Comparison of ENCODE assay signal across 20 cellular contexts in genomic region chr5:56564451-56565223, GRCh38.
A peak's percentile ranks its signal among the peaks of the same experiment; 100 is the strongest.
DNase-seq lines count a peak whose midpoint lies in the region; ATAC-seq and TF ChIP-seq lines count a peak whose summit lies in the region.
"Had no signal": no experiment of that assay in that cellular context is flagged by ENCODE, and none has a peak within 500 bp of the region (broad histone marks: within the 10 kb centered on the region; RNA-seq: fewer than 3 reads in every experiment).

No MANE protein-coding gene starts in this region.

- CTCF ChIA-PET in IMR-90 (lab: Yijun Ruan, JAX), result interaction anchor here (0.6 to 1.1 kb wide), 3 partner anchors 11 to 719 kb away, joined by 3 to 5 read pairs (median 3); no protein-coding TSS in a partner anchor

- H2BK5ac ChIP-seq in IMR-90 (ENCODE audit: low read depth, low read length, poor library complexity, severe bottlenecking), result no peak overlapping the region

- H3K4me2 ChIP-seq in BLaER1 (peak overlapping the region; percentile 93), IMR-90 (ENCODE audit: low read depth, low read length) (no peak overlapping the region), neural progenitor cell (no peak overlapping the region)
- H3K4me2 ChIP-seq: KMS-11 had no signal

- no peaks in the 10 kb centered on the region for H3K36me3 ChIP-seq in BLaER1
- no peaks in the 10 kb centered on the region for H3K36me3 ChIP-seq in IMR-90 (ENCODE audit: control insufficient read depth, insufficient read depth, low read length)
- no peaks in the 10 kb centered on the region for H3K36me3 ChIP-seq in neural progenitor cell
- H3K36me3 ChIP-seq: neutrophil, spleen had no signal

- peak overlapping the region; percentile 41; the same call in 1 of the 2 replicates for H3K4me3 ChIP-seq in BLaER1
- no peak overlapping the region for H3K4me3 ChIP-seq in IMR-90 (ENCODE audit: insufficient read depth, low read depth, low read length)
- H3K4me3 ChIP-seq in cardiac fibroblast (replicated peaks in 1 of 2; ENCODE audit: low read depth in 2 of 2, low read length in 2 of 2), result no peak overlapping the region
- H3K4me3 ChIP-seq in neural progenitor cell, result no peak overlapping the region
- H3K4me3 ChIP-seq: spleen had no signal

- H4K91ac ChIP-seq in IMR-90 (ENCODE audit: insufficient read depth, low read depth, low read length), result 0 out of 2 replicates have a peak overlapping the region, but pooled peaks have one; percentile 48

- no peaks in the 10 kb centered on the region for H3K36me3 Mint-ChIP-seq in neural progenitor cell
- peaks cover 1% of the 10 kb centered on the region for H3K36me3 Mint-ChIP-seq in activated T-cell treated with anti-CD3 and anti-CD28 coated beads, Interleukin-2, amount 50 U/mL, for 4 hours (ENCODE audit: insufficient read depth)
- no peaks in the 10 kb centered on the region for H3K36me3 Mint-ChIP-seq in T-helper 2 cell treated with Interferon-gamma antibody and Interleukin-4, amounts not matched to agents 5 μg/mL and 100 μg/mL, for 36 hours (ENCODE audit: low read depth)
- H3K36me3 Mint-ChIP-seq: brain; CD8-positive, alpha-beta T cell; immature natural killer cell; mesothelial cell of epicardium had no signal

- H3K14ac ChIP-seq in IMR-90 (replicated peaks; ENCODE audit: low read depth, low read length), result no peak overlapping the region

- H4K20me1 ChIP-seq in BLaER1, result no peaks in the 10 kb centered on the region
- no peaks in the 10 kb centered on the region for H4K20me1 ChIP-seq in IMR-90 (ENCODE audit: insufficient read depth, low read length)
- H4K20me1 ChIP-seq in neural progenitor cell (ENCODE audit: low read depth), result no peaks in the 10 kb centered on the region

- no peak overlapping the region; the same call in 1 of the 2 replicates for H3K18ac ChIP-seq in IMR-90 (ENCODE audit: low read depth, low read length)

- no peak overlapping the region for H3K27ac Mint-ChIP-seq in neural progenitor cell
- no peak overlapping the region for H3K27ac Mint-ChIP-seq in T-helper 2 cell treated with Interferon-gamma antibody and Interleukin-4, amounts not matched to agents 5 μg/mL and 100 μg/mL, for 36 hours
- H3K27ac Mint-ChIP-seq: CD8-positive, alpha-beta T cell; effector memory CD8-positive, alpha-beta T cell; immature natural killer cell; mesothelial cell of epicardium had no signal

- H2AK9ac ChIP-seq in IMR-90 (replicated peaks; ENCODE audit: low read depth, low read length, poor library complexity), result no peak overlapping the region

- dilution Hi-C loops in IMR-90 (cut with HindIII; ENCODE audit: low sequenced_read_pairs, unreplicated experiment), result no loop called here

- DNase-seq in IMR-90 (peak; percentile 73), cardiac fibroblast (ENCODE audit: low read depth in 2 of 2) (peak; percentile 87 to 90), neural progenitor cell (ENCODE audit: low spot score) (no peak), CD1c-positive myeloid dendritic cell (ENCODE audit: extremely low spot score) (no peak)
- no peak for DNase-seq in activated T-cell treated with anti-CD3 and anti-CD28 coated beads, Interleukin-2, amount 50 U/mL, for 4 hours
- no peak for DNase-seq in effector CD8-positive, alpha-beta T cell (lab: John Stamatoyannopoulos, UW)
- DNase-seq in T-helper 2 cell treated with Interferon-gamma antibody and Interleukin-4, amounts not matched to agents 5 μg/mL and 100 μg/mL, for 36 hours (ENCODE audit: low spot score), result no peak
- DNase-seq: activated naive CD4-positive, alpha-beta T cell treated with Interleukin-2 at 50 U/mL for 16 hours; CD8-positive, alpha-beta T cell; effector memory CD8-positive, alpha-beta T cell; immature natural killer cell; NCI-H1694; NCI-H524; spleen; SW 1271 had no signal

- H2BK15ac ChIP-seq in IMR-90 (ENCODE audit: low read depth, low read length), result no peak overlapping the region

- peak; percentile 67 for ATAC-seq in IMR-90 (ENCODE audit: low read depth)
- no peak for ATAC-seq in activated T-cell treated with anti-CD3 and anti-CD28 coated beads, Interleukin-2, amount 50 U/mL, for 4 hours
- ATAC-seq: CD8-positive, alpha-beta T cell; effector memory CD8-positive, alpha-beta T cell had no signal

- no peaks in the 10 kb centered on the region for H3K4me1 Mint-ChIP-seq in neural progenitor cell
- H3K4me1 Mint-ChIP-seq in activated T-cell treated with anti-CD3 and anti-CD28 coated beads, Interleukin-2, amount 50 U/mL, for 4 hours (ENCODE audit: low read depth), result peaks cover 20% of the 10 kb centered on the region
- H3K4me1 Mint-ChIP-seq in T-helper 2 cell treated with Interferon-gamma antibody and Interleukin-4, amounts not matched to agents 5 μg/mL and 100 μg/mL, for 36 hours (ENCODE audit: low read depth), result peaks cover 10% of the 10 kb centered on the region

- no peak overlapping the region for H3K4me3 Mint-ChIP-seq in neural progenitor cell
- no peak overlapping the region for H3K4me3 Mint-ChIP-seq in activated T-cell treated with anti-CD3 and anti-CD28 coated beads, Interleukin-2, amount 50 U/mL, for 4 hours
- H3K4me3 Mint-ChIP-seq in T-helper 2 cell treated with Interferon-gamma antibody and Interleukin-4, amounts not matched to agents 5 μg/mL and 100 μg/mL, for 36 hours, result no peak overlapping the region
- H3K4me3 Mint-ChIP-seq: brain; CD8-positive, alpha-beta T cell; effector memory CD8-positive, alpha-beta T cell; immature natural killer cell; mesothelial cell of epicardium had no signal

- no peak overlapping the region for H2AK5ac ChIP-seq in IMR-90 (ENCODE audit: low read depth, low read length)

- no peak overlapping the region for H4K8ac ChIP-seq in IMR-90 (ENCODE audit: low read depth in 2 of 2, low read length in 2 of 2)

- no peak overlapping the region for H3K27ac ChIP-seq in BLaER1
- peak overlapping the region; percentile 33; the same call in 1 of the 2 replicates for H3K27ac ChIP-seq in IMR-90 (ENCODE audit: insufficient read depth, low read length)
- H3K27ac ChIP-seq in neural progenitor cell, result no peak overlapping the region
- H3K27ac ChIP-seq: KMS-11 had no signal

- H3K9me3 Mint-ChIP-seq in neural progenitor cell, result no peaks in the 10 kb centered on the region
- H3K9me3 Mint-ChIP-seq in activated T-cell treated with anti-CD3 and anti-CD28 coated beads, Interleukin-2, amount 50 U/mL, for 4 hours, result no peaks in the 10 kb centered on the region
- H3K9me3 Mint-ChIP-seq in T-helper 2 cell treated with Interferon-gamma antibody and Interleukin-4, amounts not matched to agents 5 μg/mL and 100 μg/mL, for 36 hours, result no peaks in the 10 kb centered on the region
- H3K9me3 Mint-ChIP-seq: CD8-positive, alpha-beta T cell; immature natural killer cell had no signal

- peak overlapping the region; percentile 33 for H2BK120ac ChIP-seq in IMR-90 (ENCODE audit: low read depth, low read length)

- intact Hi-C loops in IMR-90 (cut with micrococcal nuclease), result loop anchor here (5.0 kb wide), 2 partner anchors 253 to 292 kb away; partner anchors contain the start of gene MAP3K1

- TF ChIP-seq RAD21 in IMR-90 (IDR thresholded peaks at IDR 0.05; ENCODE audit: low read length), result no peak

- no peaks in the 10 kb centered on the region for H3K27me3 ChIP-seq in BLaER1
- no peaks in the 10 kb centered on the region for H3K27me3 ChIP-seq in IMR-90 (ENCODE audit: control insufficient read depth, insufficient read depth, low read length)
- no peaks in the 10 kb centered on the region for H3K27me3 ChIP-seq in neural progenitor cell
- H3K27me3 ChIP-seq: neutrophil, spleen had no signal

- no peak for TF ChIP-seq POLR2A in IMR-90 (IDR thresholded peaks at IDR 0.05; ENCODE audit: low read depth, low read length)

- H3K27me3 Mint-ChIP-seq in neural progenitor cell (ENCODE audit: insufficient read depth, low read depth), result no peaks in the 10 kb centered on the region
- H3K27me3 Mint-ChIP-seq in activated T-cell treated with anti-CD3 and anti-CD28 coated beads, Interleukin-2, amount 50 U/mL, for 4 hours (ENCODE audit: low read depth), result no peaks in the 10 kb centered on the region
- peaks cover 8% of the 10 kb centered on the region for H3K27me3 Mint-ChIP-seq in T-helper 2 cell treated with Interferon-gamma antibody and Interleukin-4, amounts not matched to agents 5 μg/mL and 100 μg/mL, for 36 hours (ENCODE audit: low read depth)
- H3K27me3 Mint-ChIP-seq: brain had no signal

- peak overlapping the region; percentile 18; the same call in 1 of the 2 replicates for H3K23ac ChIP-seq in IMR-90 (ENCODE audit: low read depth, low read length)

- H3K4me1 ChIP-seq in BLaER1 (peaks cover 44% of the 10 kb centered on the region), IMR-90 (ENCODE audit: control insufficient read depth, insufficient read depth, low read length) (peaks cover 4% of the 10 kb centered on the region; the same call in 1 of the 2 replicates), neural progenitor cell (no peaks in the 10 kb centered on the region)

- POLR2A ChIA-PET in IMR-90 (lab: Charles Lee; ENCODE audit: unreplicated experiment), result interaction anchor here (0.6 kb wide), 1 partner anchor 271 kb away, joined by 6 read pairs; no protein-coding TSS in a partner anchor

- no peak overlapping the region for H3K56ac ChIP-seq in IMR-90 (ENCODE audit: extremely low read depth, insufficient read depth, low read length)

- no peaks in the 10 kb centered on the region for H3K9me1 ChIP-seq in IMR-90 (ENCODE audit: insufficient read depth, low read length)

- H2BK20ac ChIP-seq in IMR-90 (ENCODE audit: low read depth, low read length), result peak overlapping the region; percentile 56; the same call in 1 of the 2 replicates

- no peak for TF ChIP-seq CTCF in IMR-90 (conservative IDR thresholded peaks at IDR 0.05; ENCODE audit: low read depth, low read length)
- TF ChIP-seq CTCF in cardiac fibroblast (IDR thresholded peaks at IDR 0.05; ENCODE audit: low read depth, low read length), result no peak
- no peak for TF ChIP-seq CTCF in neural progenitor cell (IDR thresholded peaks at IDR 0.05)

- no peaks in the 10 kb centered on the region for H3F3A ChIP-seq in neural progenitor cell (ENCODE audit: low read depth)

- 60% methylated on average over 1 of the region's 6 CpGs; no CpG with 5 or more reads in 1 of the 2 experiments for WGBS in IMR-90 (ENCODE audit: extremely low coverage in 2 of 2, insufficient read length in 1 of 2), 2 experiments

- H3K9me3 ChIP-seq in BLaER1 (no peaks in the 10 kb centered on the region), IMR-90 (ENCODE audit: control insufficient read depth, insufficient read depth, low read length) (no peaks in the 10 kb centered on the region), neural progenitor cell (ENCODE audit: low read depth) (no peaks in the 10 kb centered on the region)
- H3K9me3 ChIP-seq: neutrophil, spleen had no signal

- no peaks in the 10 kb centered on the region for H3K79me1 ChIP-seq in IMR-90 (ENCODE audit: low read depth in 1 of 2, low read length in 2 of 2)

- no peaks in the 10 kb centered on the region for H3K79me2 ChIP-seq in neural progenitor cell (ENCODE audit: low read depth)

- H3K4ac ChIP-seq in IMR-90 (ENCODE audit: low read depth, low read length), result no peak overlapping the region; the same call in 1 of the 2 replicates

- no peak overlapping the region for H4K5ac ChIP-seq in IMR-90 (ENCODE audit: low read depth, low read length)

- in situ Hi-C loops in IMR-90 (cut with MboI; ENCODE audit: low sequenced_read_pairs), result no loop called here

- peak overlapping the region; percentile 40; the same call in 1 of the 2 replicates for H3K9ac ChIP-seq in BLaER1
- no peak overlapping the region for H3K9ac ChIP-seq in IMR-90 (ENCODE audit: low read depth, low read length)
- H3K9ac ChIP-seq in neural progenitor cell, result no peak overlapping the region
- H3K9ac ChIP-seq: KMS-11 had no signal

- no TSS peak for BruUV-seq in IMR-90 (replicated peaks; lab: Mats Ljungman, UMichigan)

- H2AFZ ChIP-seq in IMR-90 (replicated peaks; ENCODE audit: low read length, poor library complexity) (no peak overlapping the region), neural progenitor cell (replicated peaks) (peak overlapping the region; percentile 30)

Comparison
In these comparisons a context has a peak if more than half of its experiments do, and no peak if none do; other contexts are left out.
1. DNase-seq: peak in IMR-90 (single experiment) and cardiac fibroblast (2 of 2); none in neural progenitor cell (single experiment), activated T-cell treated with anti-CD3 and anti-CD28 coated beads, Interleukin-2, amount 50 U/mL, for 4 hours (single experiment), effector CD8-positive, alpha-beta T cell (single experiment), T-helper 2 cell treated with Interferon-gamma antibody and Interleukin-4, amounts not matched to agents 5 μg/mL and 100 μg/mL, for 36 hours (single experiment) and CD1c-positive myeloid dendritic cell (single experiment).